Comparison of ENCODE assay signal across 8 cellular contexts in genomic region chr7:2978403-2978802, GRCh38.
A peak's percentile ranks its signal among the peaks of the same experiment; 100 is the strongest.
DNase-seq lines count a peak whose midpoint lies in the region; ATAC-seq, FAIRE-seq and TF ChIP-seq lines count a peak whose summit lies in the region.

No MANE protein-coding gene starts in this region.

- in situ Hi-C loops in HepG2 (cut with HindIII; ENCODE audit: extremely low pct_ligation_motif_present, low pct_unique_long_range_greater_than_20kb) = no loop called here

- no peak overlapping the region for H3K9ac ChIP-seq in HepG2 (ENCODE audit: insufficient read depth, low read depth, low read length)

- H3K36me3 Mint-ChIP-seq in immature natural killer cell = peaks cover 3 to 15% (median 10%) of the 10 kb centered on the region in 3 donors

- H3K4me2 ChIP-seq in HepG2 (ENCODE audit: low read depth, low read length) = no peak overlapping the region

- H4K20me1 ChIP-seq in HepG2 (ENCODE audit: insufficient read depth, low read length) = no peaks in the 10 kb centered on the region

- H3K27ac Mint-ChIP-seq in immature natural killer cell = peak overlapping the region; percentile 91 to 99 (median 97)

- BruUV-seq in HepG2 (replicated peaks; lab: Mats Ljungman, UMichigan) = no TSS peak

- H3K27me3 ChIP-seq in right lobe of liver = no peaks in the 10 kb centered on the region
- peaks cover 4 to 33% of the 10 kb centered on the region in 2 experiments; a peak in 2 of 5 replicates for H3K27me3 ChIP-seq in HepG2 (ENCODE audit: control insufficient read depth in 1 of 2, insufficient read depth in 2 of 2, low read length in 2 of 2)
- H3K27me3 ChIP-seq in HL-60 (ENCODE audit: insufficient read depth, poor library complexity, severe bottlenecking) = peaks cover 7% of the 10 kb centered on the region

- 8% methylated on average over 13 of the region's 15 CpGs for WGBS in right lobe of liver (ENCODE audit: insufficient coverage, low coverage, low lambda C conversion rate, missing lambda C conversion rate)
- 31% methylated on average over 15 of the region's 15 CpGs for whole genome bisulfite sequencing in HepG2 (ENCODE audit: low lambda C conversion rate)

- peak; percentile 40 to 68 (median 47) for ATAC-seq in right lobe of liver
- ATAC-seq in HepG2 = no peak

- H3K36me3 ChIP-seq in right lobe of liver (no peaks in the 10 kb centered on the region), HepG2 (replicated peaks in 1 of 2; ENCODE audit: control insufficient read depth in 1 of 2, insufficient read depth in 2 of 2, low read length in 2 of 2) (no peaks in the 10 kb centered on the region)

- intact Hi-C loops in right lobe of liver (cut with DNase I) = no loop called here
- intact Hi-C loops in HepG2 (cut with micrococcal nuclease; ENCODE audit: unreplicated experiment) = no loop called here

- FAIRE-seq in HepG2 (lab: Jason Lieb, UNC) = no peak
- FAIRE-seq in RCC 7860 (lab: Jason Lieb, UNC) = no peak

- no peak for TF ChIP-seq CTCF in right lobe of liver (IDR thresholded peaks at IDR 0.05)
- no peak for TF ChIP-seq CTCF in HepG2 (CRISPR knock-in tag; IDR thresholded peaks at IDR 0.05)
- TF ChIP-seq CTCF in HL-60 (IDR thresholded peaks at IDR 0.05; ENCODE audit: insufficient read depth, low read length) = no peak

- H3K4me1 ChIP-seq in right lobe of liver = no peaks in the 10 kb centered on the region
- H3K4me1 ChIP-seq in HepG2 (ENCODE audit: insufficient read depth, low read length) = peaks cover 5% of the 10 kb centered on the region; the same call in 1 of the 2 replicates

- H3K4me3 ChIP-seq in right lobe of liver = no peak overlapping the region
- H3K4me3 ChIP-seq in HepG2 (replicated peaks in 1 of 3; ENCODE audit: insufficient read depth in 1 of 3, low read depth in 2 of 3, low read length in 3 of 3) = no peak overlapping the region
- no peak overlapping the region for H3K4me3 ChIP-seq in HL-60 (replicated peaks; ENCODE audit: insufficient read depth, low read length)

- no peaks in the 10 kb centered on the region for H3K9me3 Mint-ChIP-seq in immature natural killer cell

- peaks cover 6 to 22% (median 8%) of the 10 kb centered on the region in 3 donors for H3K27me3 Mint-ChIP-seq in immature natural killer cell (ENCODE audit: low read depth in 3 of 3)

- peak overlapping the region; percentile 88 to 99 (median 93) for H3K4me3 Mint-ChIP-seq in immature natural killer cell

- TF ChIP-seq RAD21 in HepG2 (CRISPR knock-in tag; IDR thresholded peaks at IDR 0.05) = no peak

- POLR2A ChIA-PET in HepG2 (lab: Yijun Ruan, JAX) = no interaction called here

- H3K9me3 ChIP-seq in right lobe of liver (no peaks in the 10 kb centered on the region), HepG2 (ENCODE audit: low read length) (no peaks in the 10 kb centered on the region)

- H2AFZ ChIP-seq in HepG2 (ENCODE audit: low read length) = no peak overlapping the region

- peaks cover 81 to 88% of the 10 kb centered on the region in 2 donors for H3K4me1 Mint-ChIP-seq in immature natural killer cell

- DNase-seq in right lobe of liver (peak in 1 of 3 donors; percentile 36), HepG2 (ENCODE audit: low spot score) (no peak), HL-60 (ENCODE audit: low read depth in 1 of 2, low spot score in 1 of 2) (peak; percentile 11 to 61), activated T-cell treated with anti-CD3 and anti-CD28 coated beads for 4 hours (peak; percentile 65), immature natural killer cell (peak; percentile 75 to 80 (median 78)), NCI-H510A (lab: John Stamatoyannopoulos, UW) (no peak), RCC 7860 (ENCODE audit: low spot score) (no peak)
- DNase-seq in stimulated activated CD8-positive, alpha-beta memory T cell treated with anti-CD3 and anti-CD28 coated beads, Interleukin-15, amount 100 ng/mL, for 24 hours (ENCODE audit: low read depth) = peak; percentile 54

- H3K27ac ChIP-seq in right lobe of liver (no peak overlapping the region), HepG2 (ENCODE audit: extremely low read length, insufficient read depth, low read length) (no peak overlapping the region), HL-60 (replicated peaks) (no peak overlapping the region)

- TF ChIP-seq EP300 in HepG2 (IDR thresholded peaks at IDR 0.05; ENCODE audit: low read depth in 2 of 2, low read length in 2 of 2) (no peak), HepG2 (CRISPR knock-in tag; IDR thresholded peaks at IDR 0.05; ENCODE audit: borderline replicate concordance) (no peak)

- CTCF ChIA-PET in HepG2 (lab: Yijun Ruan, JAX; ENCODE audit: low intra/inter-chr PET ratio, low total read pairs) = no interaction called here

- TF ChIP-seq POLR2A in right lobe of liver (IDR thresholded peaks at IDR 0.05) (no peak), HepG2 (IDR thresholded peaks at IDR 0.05; ENCODE audit: insufficient read depth in 1 of 2, low read depth in 2 of 2, low read length in 2 of 2) (no peak)

- H3K79me2 ChIP-seq in HepG2 (ENCODE audit: insufficient read depth, low read length) = no peaks in the 10 kb centered on the region

TF ChIP-seq in HepG2, 621 proteins besides CTCF, POLR2A, EP300 and RAD21 (continues in another document):
- TF ChIP-seq TRAFD1 (CRISPR knock-in tag; IDR thresholded peaks at IDR 0.05; ENCODE audit: borderline replicate concordance) = no peak
- no peak for TF ChIP-seq GTF2F1 (IDR thresholded peaks at IDR 0.05; ENCODE audit: low read length)
- TF ChIP-seq HOXA5 (CRISPR knock-in tag; IDR thresholded peaks at IDR 0.05) = no peak
- TF ChIP-seq, protein P1, sequence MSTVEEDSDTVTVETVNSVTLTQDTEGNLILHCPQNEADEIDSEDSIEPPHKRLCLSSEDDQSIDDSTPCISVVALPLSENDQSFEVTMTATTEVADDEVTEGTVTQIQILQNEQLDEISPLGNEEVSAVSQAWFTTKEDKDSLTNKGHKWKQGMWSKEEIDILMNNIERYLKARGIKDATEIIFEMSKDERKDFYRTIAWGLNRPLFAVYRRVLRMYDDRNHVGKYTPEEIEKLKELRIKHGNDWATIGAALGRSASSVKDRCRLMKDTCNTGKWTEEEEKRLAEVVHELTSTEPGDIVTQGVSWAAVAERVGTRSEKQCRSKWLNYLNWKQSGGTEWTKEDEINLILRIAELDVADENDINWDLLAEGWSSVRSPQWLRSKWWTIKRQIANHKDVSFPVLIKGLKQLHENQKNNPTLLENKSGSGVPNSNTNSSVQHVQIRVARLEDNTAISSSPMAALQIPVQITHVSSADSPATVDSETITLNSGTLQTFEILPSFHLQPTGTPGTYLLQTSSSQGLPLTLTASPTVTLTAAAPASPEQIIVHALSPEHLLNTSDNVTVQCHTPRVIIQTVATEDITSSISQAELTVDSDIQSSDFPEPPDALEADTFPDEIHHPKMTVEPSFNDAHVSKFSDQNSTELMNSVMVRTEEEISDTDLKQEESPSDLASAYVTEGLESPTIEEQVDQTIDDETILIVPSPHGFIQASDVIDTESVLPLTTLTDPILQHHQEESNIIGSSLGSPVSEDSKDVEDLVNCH (CRISPR knock-in tag; IDR thresholded peaks at IDR 0.05) = no peak
- TF ChIP-seq ZNF660 (CRISPR knock-in tag; IDR thresholded peaks at IDR 0.05; ENCODE audit: borderline replicate concordance, low read depth) = no peak
- TF ChIP-seq SIN3B (IDR thresholded peaks at IDR 0.05; ENCODE audit: low read length) = no peak
- no peak for TF ChIP-seq ZHX1 (CRISPR knock-in tag; IDR thresholded peaks at IDR 0.05; ENCODE audit: low read depth)
- TF ChIP-seq MYNN (CRISPR knock-in tag; IDR thresholded peaks at IDR 0.05; ENCODE audit: low read depth) = no peak
- no peak for TF ChIP-seq DPF2 (CRISPR knock-in tag; IDR thresholded peaks at IDR 0.05; ENCODE audit: borderline replicate concordance, low read depth)
- TF ChIP-seq ZNF138 (CRISPR knock-in tag; IDR thresholded peaks at IDR 0.05; ENCODE audit: low read depth) = no peak
- no peak for TF ChIP-seq HNRNPK (IDR thresholded peaks at IDR 0.05; ENCODE audit: low read depth, low read length, poor library complexity, severe bottlenecking)
- TF ChIP-seq NR2F1 (CRISPR knock-in tag; IDR thresholded peaks at IDR 0.05) = no peak
- TF ChIP-seq ZNF274 (CRISPR knock-in tag; IDR thresholded peaks at IDR 0.05) = no peak
- no peak for TF ChIP-seq KLF9 (CRISPR knock-in tag; IDR thresholded peaks at IDR 0.05; ENCODE audit: low read depth)
- TF ChIP-seq ZNF75D (CRISPR knock-in tag; IDR thresholded peaks at IDR 0.05; ENCODE audit: borderline replicate concordance) = no peak

Comparison
In these comparisons a context has a peak if more than half of its experiments do, and no peak if none do; other contexts are left out.
1. DNase-seq: peak in HL-60 (2 of 2), activated T-cell treated with anti-CD3 and anti-CD28 coated beads for 4 hours (single experiment), immature natural killer cell (3 of 3) and stimulated activated CD8-positive, alpha-beta memory T cell treated with anti-CD3 and anti-CD28 coated beads, Interleukin-15, amount 100 ng/mL, for 24 hours (single experiment); none in HepG2 (single experiment), NCI-H510A (single experiment) and RCC 7860 (single experiment).